In the genomic region with DNA sequence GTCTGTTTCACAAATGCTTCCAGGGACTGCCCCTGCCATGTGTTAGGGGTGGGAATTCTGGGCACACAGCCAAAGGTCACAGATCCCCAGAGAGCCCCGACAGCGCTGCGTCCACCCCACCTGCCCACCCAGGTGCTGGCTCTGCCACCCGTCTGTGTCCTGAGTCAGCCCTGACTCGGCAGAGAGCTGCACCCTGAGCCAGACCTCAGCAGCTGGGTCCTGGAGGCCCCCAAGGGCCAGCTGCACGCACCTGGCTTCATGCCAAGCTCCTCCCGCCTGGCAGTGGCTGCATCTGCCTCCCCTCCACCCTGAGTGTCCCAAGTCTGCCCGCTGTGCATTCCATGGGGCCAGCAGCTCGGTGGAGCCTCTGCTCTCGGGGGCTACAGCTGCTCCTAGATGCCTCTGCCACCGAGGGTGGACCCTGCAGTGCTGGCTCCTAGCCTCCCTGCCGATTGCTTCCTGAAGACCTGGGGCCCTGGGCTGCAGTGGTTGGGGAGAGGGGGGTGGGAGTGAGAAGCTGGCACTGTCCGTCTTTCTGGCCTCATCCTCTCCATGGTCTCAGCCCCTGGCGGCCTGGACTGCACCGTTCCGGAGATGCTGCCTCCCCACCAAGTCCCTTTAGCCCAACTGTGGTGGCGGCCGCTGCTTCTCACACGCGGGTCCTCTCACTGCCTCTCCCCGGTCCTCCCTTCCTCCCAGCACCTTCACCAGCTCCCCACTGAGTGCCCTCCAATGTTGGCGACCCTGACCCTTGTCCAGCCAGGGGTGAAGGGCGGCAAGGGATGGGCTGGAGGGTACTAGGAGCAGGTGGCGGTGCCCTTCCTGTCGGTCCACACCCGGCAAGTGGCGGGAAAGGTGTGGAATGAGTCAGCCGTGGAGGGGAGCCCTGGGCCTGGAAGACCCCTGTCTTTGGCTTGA, we compare ENCODE assay signal across 8 cellular contexts. TPM values are rescaled to one million over a fixed set of nuclear protein-coding genes. Genes with fewer than 3 reads are reported as not detected.
DNase-seq lines count a peak whose midpoint lies in the region; ATAC-seq and TF ChIP-seq lines count a peak whose summit lies in the region.

No MANE protein-coding gene starts in this region.

- WGBS in H9 (ENCODE audit: extremely low coverage, insufficient read length, low lambda C conversion rate): no CpG with 5 or more reads among the region's 28 CpGs

- no peaks in the 10 kb centered on the region for H4K20me1 ChIP-seq in H9 (ENCODE audit: control insufficient read depth, insufficient read depth, insufficient read length)

- H2BK5ac ChIP-seq in H9 (ENCODE audit: insufficient read length, low read length): no peak overlapping the region

- H3K27ac ChIP-seq in H9 (ENCODE audit: insufficient read length, low read depth, low read length): no peak overlapping the region

- POLR2A ChIA-PET in activated CD4-positive, alpha-beta T cell treated with anti-CD3 and anti-CD28 coated beads, Interleukin-2, amount 10 ng/mL, durations not matched to agents 7 days and 5 days (lab: Charles Lee): no interaction called here

- peak; percentile 80 for DNase-seq in 8988T
- DNase-seq in HS-27A (ENCODE audit: low read depth): peak; percentile 12
- DNase-seq in NCI-H774 (lab: John Stamatoyannopoulos, UW): peak; percentile 92
- peak; percentile 81 for DNase-seq in fibroblast of pulmonary artery (ENCODE audit: low read depth)
- no peak for DNase-seq in T1000 (lab: John Stamatoyannopoulos, UW)
- no peak for DNase-seq in activated CD4-positive, alpha-beta T cell treated with anti-CD3 and anti-CD28 coated beads, Interleukin-2, amount 10 ng/mL, durations not matched to agents 7 days and 5 days
- DNase-seq in H9: no peak

- no peak overlapping the region for H3K4me3 Mint-ChIP-seq in activated CD4-positive, alpha-beta T cell treated with anti-CD3 and anti-CD28 coated beads, Interleukin-2, amount 10 ng/mL, durations not matched to agents 7 days and 5 days
- H3K4me3 Mint-ChIP-seq in H9: no peak overlapping the region; a peak in 1 of 5 replicates

- H3K14ac ChIP-seq in H9 (ENCODE audit: insufficient read depth, low read length): no peak overlapping the region; the same call in 1 of the 2 replicates

- H2AK5ac ChIP-seq in H9 (ENCODE audit: insufficient read length, low read length): no peak overlapping the region

- H3K79me1 ChIP-seq in H9 (ENCODE audit: insufficient read depth, low read depth, low read length, poor library complexity, severe bottlenecking): no peaks in the 10 kb centered on the region

- no peak overlapping the region for H3K23ac ChIP-seq in H9 (ENCODE audit: insufficient read length, low read depth, low read length)

- H4K5ac ChIP-seq in H9 (ENCODE audit: insufficient read length, low read depth, low read length): no peak overlapping the region

- H3K4ac ChIP-seq in H9 (ENCODE audit: low read depth, low read length): no peak overlapping the region

- H3K79me2 ChIP-seq in H9 (ENCODE audit: insufficient read depth, low read length): no peaks in the 10 kb centered on the region

- no peak overlapping the region for H3K4me2 ChIP-seq in H9 (ENCODE audit: insufficient read depth, insufficient read length, low read length)

- peaks cover 1% of the 10 kb centered on the region for H3K36me3 Mint-ChIP-seq in activated CD4-positive, alpha-beta T cell treated with anti-CD3 and anti-CD28 coated beads, Interleukin-2, amount 10 ng/mL, durations not matched to agents 7 days and 5 days (ENCODE audit: low read depth)
- no peaks in the 10 kb centered on the region; a peak in 1 of 7 replicates for H3K36me3 Mint-ChIP-seq in H9 (ENCODE audit: insufficient read depth in 1 of 3, low read depth in 3 of 3)

- no peak overlapping the region for H3K18ac ChIP-seq in H9 (ENCODE audit: insufficient read length, low read depth, low read length)

- no peak overlapping the region for H3K4me3 ChIP-seq in fibroblast of pulmonary artery (replicated peaks; ENCODE audit: low read depth, low read length)

- TF ChIP-seq CTCF in fibroblast of pulmonary artery (IDR thresholded peaks at IDR 0.05; ENCODE audit: low read length, missing control alignments) (no peak), H9 (conservative IDR thresholded peaks at IDR 0.05) (no peak)

- peaks cover 10% of the 10 kb centered on the region; the same call in 1 of the 2 replicates for H3K27me3 ChIP-seq in H9 (ENCODE audit: insufficient read depth, low read length)

- H2BK120ac ChIP-seq in H9 (ENCODE audit: low read depth, low read length, poor library complexity, severe bottlenecking): no peak overlapping the region

- H3K27me3 Mint-ChIP-seq in activated CD4-positive, alpha-beta T cell treated with anti-CD3 and anti-CD28 coated beads, Interleukin-2, amount 10 ng/mL, durations not matched to agents 7 days and 5 days: peaks cover 4% of the 10 kb centered on the region
- H3K27me3 Mint-ChIP-seq in H9 (ENCODE audit: low read depth): peaks cover 75% of the 10 kb centered on the region

- peaks cover 22% of the 10 kb centered on the region for H3K4me1 Mint-ChIP-seq in activated CD4-positive, alpha-beta T cell treated with anti-CD3 and anti-CD28 coated beads, Interleukin-2, amount 10 ng/mL, durations not matched to agents 7 days and 5 days
- H3K4me1 Mint-ChIP-seq in H9: peaks cover 21 to 44% of the 10 kb centered on the region in 2 experiments

- H2AFZ ChIP-seq in H9 (ENCODE audit: low read length): no peak overlapping the region

- H3T11ph ChIP-seq in H9 (ENCODE audit: low read length): no peak overlapping the region

- H3K23me2 ChIP-seq in H9 (ENCODE audit: insufficient read length, low read depth, low read length, poor library complexity, severe bottlenecking): no peaks in the 10 kb centered on the region

- peaks cover 5% of the 10 kb centered on the region; the same call in 1 of the 2 replicates for H3K4me1 ChIP-seq in H9 (ENCODE audit: insufficient read depth, low read length)

- H3K9me3 ChIP-seq in H9 (ENCODE audit: control insufficient read depth, low read depth, low read length): no peaks in the 10 kb centered on the region

- no peak overlapping the region for H2BK20ac ChIP-seq in H9 (ENCODE audit: low read depth, low read length, poor library complexity, severe bottlenecking)

- no peak overlapping the region for H4K8ac ChIP-seq in H9 (replicated peaks; ENCODE audit: insufficient read length, low read depth, low read length)

- H2BK12ac ChIP-seq in H9 (ENCODE audit: insufficient read length, low read depth, low read length): no peak overlapping the region

- ATAC-seq in activated CD4-positive, CD25-positive, alpha-beta regulatory T cell treated with anti-CD3 and anti-CD28 coated beads, Interleukin-2, amount 50 U/mL, for 24 hours: no peak

- no peak overlapping the region for H4K91ac ChIP-seq in H9 (ENCODE audit: insufficient read length, low read depth, low read length)

- no peak overlapping the region for H3K9ac ChIP-seq in H9 (ENCODE audit: extremely low read depth, insufficient read length, low read length)

- no peak overlapping the region for H3K56ac ChIP-seq in H9 (ENCODE audit: insufficient read length, low read depth, low read length)

- no peak overlapping the region for H3K27ac Mint-ChIP-seq in activated CD4-positive, alpha-beta T cell treated with anti-CD3 and anti-CD28 coated beads, Interleukin-2, amount 10 ng/mL, durations not matched to agents 7 days and 5 days
- H3K27ac Mint-ChIP-seq in H9: no peak overlapping the region

- no peak overlapping the region for H2BK15ac ChIP-seq in H9 (ENCODE audit: low read depth, low read length)

- CTCF ChIA-PET in activated CD4-positive, alpha-beta T cell treated with anti-CD3 and anti-CD28 coated beads, Interleukin-2, amount 10 ng/mL, durations not matched to agents 7 days and 5 days (lab: Charles Lee): interaction anchor here (0.6 to 2.5 kb wide), 7 partner anchors 10 to 197 kb away, joined by 3 to 6 read pairs (median 4); no protein-coding TSS in a partner anchor

- no peaks in the 10 kb centered on the region for H3K9me3 Mint-ChIP-seq in activated CD4-positive, alpha-beta T cell treated with anti-CD3 and anti-CD28 coated beads, Interleukin-2, amount 10 ng/mL, durations not matched to agents 7 days and 5 days
- H3K9me3 Mint-ChIP-seq in H9: 0 out of 5 replicates have a peak, but pooled peaks cover 0 to 3% of the 10 kb centered on the region in 2 experiments

RNA-seq across cellular contexts. Expression of gene SECTM1, which starts 3.0 kb away (rescaled TPM):
- 10 to 100 TPM; 16.4 TPM for total RNA-seq in activated CD4-positive, alpha-beta T cell treated with anti-CD3 and anti-CD28 coated beads, Interleukin-2, amount 10 ng/mL, durations not matched to agents 7 days and 5 days
- 0.28 and 0.70 TPM in 2 replicates for total RNA-seq in H9 (2021)

RNA-seq across cellular contexts. Expression of gene CD7, which starts 13.2 kb away (rescaled TPM):
- 100 to 1,000 TPM; 285 to 292 TPM for total RNA-seq in activated CD4-positive, alpha-beta T cell treated with anti-CD3 and anti-CD28 coated beads, Interleukin-2, amount 10 ng/mL, durations not matched to agents 7 days and 5 days
- total RNA-seq in H9 (2021): 0.22 and 0.35 TPM in 2 replicates

RNA-seq across cellular contexts. Expression of gene TEX19, which starts 28.5 kb away (rescaled TPM):
- total RNA-seq in activated CD4-positive, alpha-beta T cell treated with anti-CD3 and anti-CD28 coated beads, Interleukin-2, amount 10 ng/mL, durations not matched to agents 7 days and 5 days: under 1 TPM in 1 of 2 experiments, not detected in 1; 0.10 TPM
- 1.4 and 1.5 TPM in 2 replicates for total RNA-seq in H9 (2021)

RNA-seq across cellular contexts. Expression of gene UTS2R, which starts 41.0 kb away (rescaled TPM):
- not detected for total RNA-seq in activated CD4-positive, alpha-beta T cell treated with anti-CD3 and anti-CD28 coated beads, Interleukin-2, amount 10 ng/mL, durations not matched to agents 7 days and 5 days
- 0.75 and 0.94 TPM in 2 replicates for total RNA-seq in H9 (2021)

RNA-seq across cellular contexts. Expression of gene CSNK1D, which starts 57.1 kb away (rescaled TPM):
- 100 to 1,000 TPM; 115 to 142 TPM for total RNA-seq in activated CD4-positive, alpha-beta T cell treated with anti-CD3 and anti-CD28 coated beads, Interleukin-2, amount 10 ng/mL, durations not matched to agents 7 days and 5 days
- 137 and 144 TPM in 2 replicates for total RNA-seq in H9 (2021)

Comparison
In these comparisons a context has a peak if more than half of its experiments do, and no peak if none do; other contexts are left out.
1. DNase-seq: peak in 8988T (single experiment), HS-27A (single experiment), NCI-H774 (single experiment) and fibroblast of pulmonary artery (single experiment); none in T1000 (single experiment), activated CD4-positive, alpha-beta T cell treated with anti-CD3 and anti-CD28 coated beads, Interleukin-2, amount 10 ng/mL, durations not matched to agents 7 days and 5 days (single experiment) and H9 (single experiment).
2. RNA of gene SECTM1, which starts 3.0 kb away (total RNA-seq): 16.4 TPM in activated CD4-positive, alpha-beta T cell treated with anti-CD3 and anti-CD28 coated beads, Interleukin-2, amount 10 ng/mL, durations not matched to agents 7 days and 5 days; 0.28 to 0.70 TPM in H9; every median in the first group is over 10 times any median in the second.
3. RNA of gene CD7, which starts 13.2 kb away (total RNA-seq): 285 to 292 TPM in activated CD4-positive, alpha-beta T cell treated with anti-CD3 and anti-CD28 coated beads, Interleukin-2, amount 10 ng/mL, durations not matched to agents 7 days and 5 days; 0.22 to 0.35 TPM in H9; every median in the first group is over 100 times any median in the second.